ENCODE assay signal across 10 cellular contexts in genomic region chr5:54547711-54548250, GRCh38. TPM values are rescaled to one million over a fixed set of nuclear protein-coding genes. Genes with fewer than 3 reads are reported as not detected.
DNase-seq lines count a peak whose midpoint lies in the region; ATAC-seq and TF ChIP-seq lines count a peak whose summit lies in the region.
"Had no signal": no experiment of that assay in that cellular context is flagged by ENCODE, and none has a peak within 500 bp of the region (broad histone marks: within the 10 kb centered on the region; RNA-seq: fewer than 3 reads in every experiment).

No MANE protein-coding gene starts in this region.

- ATAC-seq in HG03280 (IDR thresholded peaks at IDR 0.05; ENCODE audit: unreplicated experiment) (no peak), HG02870 (IDR thresholded peaks at IDR 0.05; ENCODE audit: unreplicated experiment) (no peak)

- no peak overlapping the region for H3K4me3 ChIP-seq in brain microvascular endothelial cell (ENCODE audit: low read depth, low read length)
- H3K4me3 ChIP-seq in tibial nerve = no peak overlapping the region

- peak in 1 of 2 donors; percentile 53 for TF ChIP-seq EP300 in tibial nerve (IDR thresholded peaks at IDR 0.05)

- in situ Hi-C loops in brain microvascular endothelial cell (cut with HindIII; ENCODE audit: low pct_ligation_motif_present, low sequenced_read_pairs) = no loop called here

- H3K27me3 ChIP-seq in brain microvascular endothelial cell (replicated peaks) = no peaks in the 10 kb centered on the region
- no peaks in the 10 kb centered on the region for H3K27me3 ChIP-seq in tibial nerve

- no peak for TF ChIP-seq POLR2A in tibial nerve (IDR thresholded peaks at IDR 0.05)

- H3K36me3 ChIP-seq in brain microvascular endothelial cell (replicated peaks) (no peaks in the 10 kb centered on the region), tibial nerve (peaks cover 0 to 13% (median 0%) of the 10 kb centered on the region in 3 donors)

- no peaks in the 10 kb centered on the region for H3K9me3 ChIP-seq in tibial nerve

- H3K4me1 ChIP-seq in tibial nerve = peaks cover 0 to 30% (median 3%) of the 10 kb centered on the region in 4 donors

- TF ChIP-seq CTCF in brain microvascular endothelial cell (IDR thresholded peaks at IDR 0.05; ENCODE audit: low read depth, low read length, missing control alignments) (no peak), tibial nerve (IDR thresholded peaks at IDR 0.05) (no peak)

- WGBS in tibial nerve, 2 donors = 85 to 88% methylated on average over 1 of the region's 1 CpG

- DNase-seq in DMS 273 (lab: John Stamatoyannopoulos, UW; ENCODE audit: unreplicated experiment) = peak; percentile 9
- DNase-seq in DMS 273 treated with DMSO at 0.1 percent for 48 hours (lab: John Stamatoyannopoulos, UW) = no peak
- DNase-seq in brain microvascular endothelial cell = peak; percentile 72
- DNase-seq in iris pigment epithelial cell (ENCODE audit: low read depth) = peak; percentile 87
- DNase-seq in tibial nerve (ENCODE audit: low spot score in 2 of 2) = peak; percentile 37 to 84
- no peak for DNase-seq in inferior parietal cortex (ENCODE audit: extremely low spot score)
- DNase-seq: islet precursor cell had no signal

- peak overlapping the region; percentile 27 for H3K27ac ChIP-seq in brain microvascular endothelial cell
- no peak overlapping the region for H3K27ac ChIP-seq in tibial nerve
- H3K27ac ChIP-seq: 22Rv1 had no signal

RNA-seq across cellular contexts. Expression of gene SNX18, which starts 30.2 kb away (rescaled TPM):
- 10 to 100 TPM; 39.3 to 61.5 (median 45.6) TPM for total RNA-seq in tibial nerve

Comparison
In these comparisons a context has a peak if more than half of its experiments do, and no peak if none do; other contexts are left out.
1. DNase-seq: peak in DMS 273 (single experiment), brain microvascular endothelial cell (single experiment), iris pigment epithelial cell (single experiment) and tibial nerve (2 of 2); none in DMS 273 treated with DMSO at 0.1 percent for 48 hours (single experiment) and inferior parietal cortex (single experiment).